ENCODE assay signal across 17 cellular contexts in the genomic region with DNA sequence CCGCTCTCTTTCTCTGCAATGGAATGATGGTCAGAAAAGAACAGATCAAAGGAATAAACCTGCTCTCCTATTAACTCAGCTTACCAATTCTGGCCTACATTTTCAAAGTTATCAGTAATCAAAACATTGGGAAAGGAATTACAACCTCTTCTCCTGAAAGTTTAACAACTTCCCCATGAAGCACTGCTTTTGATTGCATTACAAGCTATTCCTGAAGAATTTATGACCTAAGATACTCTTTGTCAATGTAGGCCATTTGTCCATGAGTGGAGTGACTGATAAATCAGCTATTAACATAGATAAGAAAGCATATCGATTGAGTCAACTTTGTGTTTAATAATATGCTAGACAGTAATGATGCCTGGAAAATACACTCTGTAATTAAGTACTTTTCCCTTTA.
DNase-seq lines count a peak whose midpoint lies in the region; ATAC-seq and TF ChIP-seq lines count a peak whose summit lies in the region.
"Had no signal": no experiment of that assay in that cellular context is flagged by ENCODE, and none has a peak within 500 bp of the region (broad histone marks: within the 10 kb centered on the region; RNA-seq: fewer than 3 reads in every experiment).

No MANE protein-coding gene starts in this region.

- no peaks in the 10 kb centered on the region for H3K9me3 ChIP-seq in SK-N-SH
- H3K9me3 ChIP-seq: HAP-1 had no signal

- H3K9ac ChIP-seq in SK-N-SH = no peak overlapping the region
- H3K9ac ChIP-seq: BLaER1 had no signal

- WGBS in SK-N-SH (ENCODE audit: low lambda C conversion rate) = 68% methylated on average over 2 of the region's 2 CpGs

- H3K27me3 ChIP-seq in SK-N-SH (ENCODE audit: insufficient read depth) = no peaks in the 10 kb centered on the region
- H3K27me3 ChIP-seq: BLaER1 had no signal

- no peaks in the 10 kb centered on the region for H3K36me3 ChIP-seq in SK-N-SH (replicated peaks in 1 of 2; ENCODE audit: control insufficient read depth in 1 of 2, insufficient read depth in 2 of 2, low read length in 1 of 2)
- H3K36me3 ChIP-seq: BLaER1, HAP-1 had no signal

- TF ChIP-seq EP300 in SK-N-SH (IDR thresholded peaks at IDR 0.05; ENCODE audit: borderline replicate concordance in 1 of 2, low read depth in 1 of 2, low read length in 1 of 2) = no peak

- TF ChIP-seq CTCF in SK-N-SH (IDR thresholded peaks at IDR 0.05) (no peak), omental fat pad (IDR thresholded peaks at IDR 0.05) (no peak)

- H3F3A ChIP-seq in SK-N-SH (replicated peaks; ENCODE audit: insufficient read depth) = no peaks in the 10 kb centered on the region

- H3K4me1 ChIP-seq in SK-N-SH (ENCODE audit: control insufficient read depth in 1 of 2, insufficient read depth in 2 of 2, low read depth in 1 of 2, low read length in 1 of 2) = no peaks in the 10 kb centered on the region
- H3K4me1 ChIP-seq: BLaER1, HAP-1 had no signal

- TF ChIP-seq RAD21 in SK-N-SH (IDR thresholded peaks at IDR 0.05; ENCODE audit: low read length) = no peak

- POLR2A ChIA-PET in SK-N-SH (lab: Yijun Ruan, JAX) = no interaction called here

- DNase-seq in SK-N-SH (no peak), HuH-7 (ENCODE audit: low spot score) (peak; percentile 39), left lobe of liver (ENCODE audit: low spot score) (no peak), omental fat pad (ENCODE audit: low spot score) (no peak), NOMO-1 (lab: John Stamatoyannopoulos, UW; ENCODE audit: unreplicated experiment in 2 of 2) (no peak), cerebellar nuclear complex (lab: John Stamatoyannopoulos, UW) (no peak)
- DNase-seq: AML-193; CD8-positive, alpha-beta memory T cell; DMS53; GOT3; HFFc6 had no signal

- no peak overlapping the region for H3K27ac ChIP-seq in SK-N-SH (ENCODE audit: low read depth in 2 of 2, low read length in 1 of 2)
- H3K27ac ChIP-seq: 22Rv1, BLaER1, HL-60 had no signal

- H3K79me2 ChIP-seq in SK-N-SH (ENCODE audit: insufficient read depth) = no peaks in the 10 kb centered on the region

- no peak overlapping the region for H3K4me3 ChIP-seq in SK-N-SH (ENCODE audit: low read depth in 2 of 2, low read length in 1 of 2)
- H3K4me3 ChIP-seq: BLaER1, HAP-1 had no signal

- ATAC-seq in SK-N-SH treated with all-trans-retinoic acid at 6 μM for 48 hours (no peak), left lobe of liver (peak; percentile 55), HG02571 (IDR thresholded peaks at IDR 0.05; ENCODE audit: unreplicated experiment) (no peak), omental fat pad (ENCODE audit: low FRiP score) (no peak)

- H2AFZ ChIP-seq in SK-N-SH (ENCODE audit: low read depth) = no peak overlapping the region

- no peak overlapping the region for H3K4me2 ChIP-seq in SK-N-SH
- H3K4me2 ChIP-seq: BLaER1 had no signal

- CTCF ChIA-PET in SK-N-SH (lab: Yijun Ruan, JAX) = interaction anchor here (0.9 to 1.5 kb wide), 3 partner anchors 15 to 64 kb away, joined by 3 to 4 read pairs (median 4); no protein-coding TSS in a partner anchor

- no peaks in the 10 kb centered on the region for H4K20me1 ChIP-seq in SK-N-SH (ENCODE audit: insufficient read depth)
- H4K20me1 ChIP-seq: BLaER1 had no signal

- H3K9me2 ChIP-seq in SK-N-SH = no peaks in the 10 kb centered on the region

TF ChIP-seq in SK-N-SH treated with all-trans-retinoic acid at 6 μM for 48 hours, 23 proteins besides CTCF, POLR2A, EP300 and RAD21:
- TF ChIP-seq ARNTL (CRISPR knock-in tag; IDR thresholded peaks at IDR 0.05; ENCODE audit: borderline replicate concordance, low read depth) (no peak), ISL1 (CRISPR knock-in tag; IDR thresholded peaks at IDR 0.05) (peak; percentile 35), OSR1 (CRISPR knock-in tag; IDR thresholded peaks at IDR 0.05) (no peak), GLIS3 (CRISPR knock-in tag; IDR thresholded peaks at IDR 0.05) (no peak), CSDC2 (CRISPR knock-in tag; IDR thresholded peaks at IDR 0.05) (no peak), ZNF565 (CRISPR knock-in tag; conservative IDR thresholded peaks at IDR 0.05; ENCODE audit: low read depth) (no peak), SNAI2 (CRISPR knock-in tag; IDR thresholded peaks at IDR 0.05) (no peak)

TF ChIP-seq in SK-N-SH, 30 proteins besides CTCF, POLR2A, EP300 and RAD21:
- TF ChIP-seq MEF2A (IDR thresholded peaks at IDR 0.05; ENCODE audit: borderline replicate concordance, low read depth) = no peak
- TF ChIP-seq CHD2 (IDR thresholded peaks at IDR 0.05; ENCODE audit: low read length, partially characterized antibody) = no peak
- TF ChIP-seq RFX5 (IDR thresholded peaks at IDR 0.05; ENCODE audit: low read length) = no peak
- TF ChIP-seq, protein P1, sequence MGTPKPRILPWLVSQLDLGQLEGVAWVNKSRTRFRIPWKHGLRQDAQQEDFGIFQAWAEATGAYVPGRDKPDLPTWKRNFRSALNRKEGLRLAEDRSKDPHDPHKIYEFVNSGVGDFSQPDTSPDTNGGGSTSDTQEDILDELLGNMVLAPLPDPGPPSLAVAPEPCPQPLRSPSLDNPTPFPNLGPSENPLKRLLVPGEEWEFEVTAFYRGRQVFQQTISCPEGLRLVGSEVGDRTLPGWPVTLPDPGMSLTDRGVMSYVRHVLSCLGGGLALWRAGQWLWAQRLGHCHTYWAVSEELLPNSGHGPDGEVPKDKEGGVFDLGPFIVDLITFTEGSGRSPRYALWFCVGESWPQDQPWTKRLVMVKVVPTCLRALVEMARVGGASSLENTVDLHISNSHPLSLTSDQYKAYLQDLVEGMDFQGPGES (IDR thresholded peaks at IDR 0.05; ENCODE audit: low read depth, low read length) = no peak
